15 cellular contexts compared by ENCODE assay signal in genomic region chr5:9712506-9713285, GRCh38.
A peak's percentile ranks its signal among the peaks of the same experiment; 100 is the strongest.
DNase-seq lines count a peak whose midpoint lies in the region; ATAC-seq and TF ChIP-seq lines count a peak whose summit lies in the region.
"Had no signal": no experiment of that assay in that cellular context is flagged by ENCODE, and none has a peak within 500 bp of the region (broad histone marks: within the 10 kb centered on the region; RNA-seq: fewer than 3 reads in every experiment).

No MANE protein-coding gene starts in this region.

- H3K23ac ChIP-seq in IMR-90 (ENCODE audit: low read depth, low read length) = peak overlapping the region; percentile 85; the same call in 1 of the 2 replicates

- no CpG with 5 or more reads among the region's 12 CpGs for WGBS in IMR-90 (ENCODE audit: extremely low coverage in 2 of 2, insufficient read length in 1 of 2), 2 experiments
- 69% methylated on average over 12 of the region's 12 CpGs for WGBS in right cardiac atrium

- BruUV-seq in IMR-90 (replicated peaks; lab: Mats Ljungman, UMichigan) = no TSS peak

- H3K79me1 ChIP-seq in IMR-90 (ENCODE audit: low read depth in 1 of 2, low read length in 2 of 2) = peaks cover 0 to 13% of the 10 kb centered on the region in 2 experiments; a peak in 2 of 4 replicates

- no peak overlapping the region for H3K9ac ChIP-seq in IMR-90 (ENCODE audit: low read depth, low read length)

- peak overlapping the region; percentile 99 for H2AK5ac ChIP-seq in IMR-90 (ENCODE audit: low read depth, low read length)

- peaks cover 16% of the 10 kb centered on the region for H3K9me1 ChIP-seq in IMR-90 (ENCODE audit: insufficient read depth, low read length)

- H3K4me1 ChIP-seq in IMR-90 (ENCODE audit: control insufficient read depth, insufficient read depth, low read length) = peaks cover 26% of the 10 kb centered on the region
- no peaks in the 10 kb centered on the region for H3K4me1 ChIP-seq in right cardiac atrium (ENCODE audit: control insufficient read depth, insufficient read depth, low read length)
- H3K4me1 ChIP-seq: SJCRH30 had no signal

- H4K20me1 ChIP-seq in IMR-90 (ENCODE audit: insufficient read depth, low read length) = no peaks in the 10 kb centered on the region

- H4K91ac ChIP-seq in IMR-90 (ENCODE audit: insufficient read depth, low read depth, low read length) = peak overlapping the region; percentile 96

- H3K9me3 ChIP-seq in IMR-90 (ENCODE audit: control insufficient read depth, insufficient read depth, low read length) = no peaks in the 10 kb centered on the region
- peaks cover 10% of the 10 kb centered on the region for H3K9me3 ChIP-seq in right cardiac atrium (ENCODE audit: control insufficient read depth, low read length)
- H3K9me3 ChIP-seq: SJCRH30 had no signal

- H3K4me3 ChIP-seq in IMR-90 (ENCODE audit: insufficient read depth, low read depth, low read length) (no peak overlapping the region), astrocyte of the spinal cord (ENCODE audit: low read depth, low read length) (no peak overlapping the region), right cardiac atrium (ENCODE audit: low read length) (no peak overlapping the region)
- H3K4me3 ChIP-seq: SJCRH30 had no signal

- peak overlapping the region; percentile 92 for H3K18ac ChIP-seq in IMR-90 (ENCODE audit: low read depth, low read length)

- TF ChIP-seq RAD21 in IMR-90 (IDR thresholded peaks at IDR 0.05; ENCODE audit: low read length) = peak; percentile 40

- peak overlapping the region; percentile 98 for H3K4ac ChIP-seq in IMR-90 (ENCODE audit: low read depth, low read length)

- H3K56ac ChIP-seq in IMR-90 (ENCODE audit: extremely low read depth, insufficient read depth, low read length) = peak overlapping the region; percentile 91

- DNase-seq in Ammon's horn (ENCODE audit: low spot score) (peak; percentile 18), IMR-90 (peak; percentile 98), astrocyte of the spinal cord (ENCODE audit: low read depth, low spot score) (peak; percentile 62), islet precursor cell (peak; percentile 63), right cardiac atrium (no peak), HUDEP-2 (lab: John Stamatoyannopoulos, UW; ENCODE audit: unreplicated experiment in 76 of 76) (no peak)
- no peak for DNase-seq in activated CD8-positive, alpha-beta memory T cell treated with anti-CD3 and anti-CD28 coated beads, Interleukin-2, amount 50 U/mL, for 4 hours
- DNase-seq: CD4-positive, alpha-beta memory T cell; effector memory CD8-positive, alpha-beta T cell; NCI-H1092 treated with DMSO at 0.1 percent for 48 hours; NCI-H524; SJCRH30; stimulated activated naive CD8-positive, alpha-beta T cell treated with anti-CD3 and anti-CD28 coated beads, Interleukin-15, amount 100 ng/mL, for 72 hours had no signal

- no peaks in the 10 kb centered on the region for H3K27me3 ChIP-seq in IMR-90 (ENCODE audit: control insufficient read depth, insufficient read depth, low read length)
- H3K27me3 ChIP-seq in right cardiac atrium (ENCODE audit: control insufficient read depth, insufficient read depth) = no peaks in the 10 kb centered on the region
- H3K27me3 ChIP-seq: SJCRH30 had no signal

- H4K8ac ChIP-seq in IMR-90 (ENCODE audit: low read depth in 2 of 2, low read length in 2 of 2) = peak overlapping the region; percentile 63 to 92

- H2BK20ac ChIP-seq in IMR-90 (ENCODE audit: low read depth, low read length) = peak overlapping the region; percentile 99

- H2BK5ac ChIP-seq in IMR-90 (ENCODE audit: low read depth, low read length, poor library complexity, severe bottlenecking) = peak overlapping the region; percentile 98

- POLR2A ChIA-PET in IMR-90 (lab: Charles Lee; ENCODE audit: unreplicated experiment) = interaction anchor here (0.7 kb wide), 1 partner anchor 14 kb away, joined by 3 read pairs; no protein-coding TSS in a partner anchor

- H3K4me2 ChIP-seq in IMR-90 (ENCODE audit: low read depth, low read length) = peak overlapping the region; percentile 62

- H2BK15ac ChIP-seq in IMR-90 (ENCODE audit: low read depth, low read length) = peak overlapping the region; percentile 87; the same call in 2 of the 3 replicates

- peak overlapping the region; percentile 77 for H2AFZ ChIP-seq in IMR-90 (replicated peaks; ENCODE audit: low read length, poor library complexity)

- in situ Hi-C loops in IMR-90 (cut with MboI; ENCODE audit: low sequenced_read_pairs) = no loop called here
- in situ Hi-C loops in astrocyte of the spinal cord (cut with HindIII; ENCODE audit: low sequenced_read_pairs) = no loop called here

- intact Hi-C loops in IMR-90 (cut with micrococcal nuclease) (no loop called here), right cardiac atrium (cut with DNase I) (no loop called here)

- H3K27ac ChIP-seq in IMR-90 (ENCODE audit: insufficient read depth, low read length) (peak overlapping the region; percentile 91), right cardiac atrium (ENCODE audit: low read length) (no peak overlapping the region)
- H3K27ac ChIP-seq: HL-60, SJCRH30 had no signal

- H4K5ac ChIP-seq in IMR-90 (ENCODE audit: low read depth, low read length) = peak overlapping the region; percentile 83

- dilution Hi-C loops in IMR-90 (cut with HindIII; ENCODE audit: low sequenced_read_pairs, unreplicated experiment) = no loop called here

- no peaks in the 10 kb centered on the region for H3K36me3 ChIP-seq in IMR-90 (ENCODE audit: control insufficient read depth, insufficient read depth, low read length)
- H3K36me3 ChIP-seq: SJCRH30 had no signal

- no peak for TF ChIP-seq CTCF in IMR-90 (conservative IDR thresholded peaks at IDR 0.05; ENCODE audit: low read depth, low read length)
- no peak for TF ChIP-seq CTCF in astrocyte of the spinal cord (IDR thresholded peaks at IDR 0.05; ENCODE audit: low read depth, low read length)

- H2BK120ac ChIP-seq in IMR-90 (ENCODE audit: low read depth, low read length) = peak overlapping the region; percentile 99

- no peak for TF ChIP-seq POLR2A in IMR-90 (IDR thresholded peaks at IDR 0.05; ENCODE audit: low read depth, low read length)

- CTCF ChIA-PET in IMR-90 (lab: Yijun Ruan, JAX) = no interaction called here

- H3K14ac ChIP-seq in IMR-90 (replicated peaks; ENCODE audit: low read depth, low read length) = peak overlapping the region; percentile 93

- ATAC-seq in IMR-90 (ENCODE audit: low read depth) (peak; percentile 64), right cardiac atrium (no peak), HG03025 (IDR thresholded peaks at IDR 0.05; ENCODE audit: low FRiP score, unreplicated experiment) (no peak)
- ATAC-seq: effector memory CD8-positive, alpha-beta T cell; stimulated activated naive CD8-positive, alpha-beta T cell treated with anti-CD3 and anti-CD28 coated beads, Interleukin-15, amount 100 ng/mL, for 72 hours had no signal

- H2AK9ac ChIP-seq in IMR-90 (replicated peaks; ENCODE audit: low read depth, low read length, poor library complexity) = peak overlapping the region; percentile 75

TF ChIP-seq in IMR-90, 13 proteins besides CTCF, POLR2A, EP300 and RAD21:
- peak; percentile 100 for TF ChIP-seq BHLHE40 (IDR thresholded peaks at IDR 0.05; ENCODE audit: low read depth, low read length)
- peak; percentile 37; the same call in 1 of the 2 replicates for TF ChIP-seq CEBPB (IDR thresholded peaks at IDR 0.05; ENCODE audit: low read depth, low read length)
- TF ChIP-seq SMC3 (IDR thresholded peaks at IDR 0.05; ENCODE audit: low read depth, low read length) = peak; percentile 33
- TF ChIP-seq MAFK (IDR thresholded peaks at IDR 0.05; ENCODE audit: low read depth, low read length) = no peak
- TF ChIP-seq CHD1 (IDR thresholded peaks at IDR 0.05; ENCODE audit: low read depth, low read length) = no peak
- TF ChIP-seq RFX5 (IDR thresholded peaks at IDR 0.05; ENCODE audit: low read depth, low read length) = no peak
- TF ChIP-seq, protein P1, sequence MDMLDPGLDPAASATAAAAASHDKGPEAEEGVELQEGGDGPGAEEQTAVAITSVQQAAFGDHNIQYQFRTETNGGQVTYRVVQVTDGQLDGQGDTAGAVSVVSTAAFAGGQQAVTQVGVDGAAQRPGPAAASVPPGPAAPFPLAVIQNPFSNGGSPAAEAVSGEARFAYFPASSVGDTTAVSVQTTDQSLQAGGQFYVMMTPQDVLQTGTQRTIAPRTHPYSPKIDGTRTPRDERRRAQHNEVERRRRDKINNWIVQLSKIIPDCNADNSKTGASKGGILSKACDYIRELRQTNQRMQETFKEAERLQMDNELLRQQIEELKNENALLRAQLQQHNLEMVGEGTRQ (IDR thresholded peaks at IDR 0.05; ENCODE audit: low read depth, low read length) = peak; percentile 64
- no peak for TF ChIP-seq ELK1 (IDR thresholded peaks at IDR 0.05; ENCODE audit: borderline replicate concordance, low read depth, low read length)
- TF ChIP-seq FOS (IDR thresholded peaks at IDR 0.05; ENCODE audit: low read depth, low read length) = peak; percentile 91
- TF ChIP-seq MAZ (IDR thresholded peaks at IDR 0.05; ENCODE audit: borderline replicate concordance, low read depth, low read length) = 0 out of 2 replicates have a peak, but pooled peaks have one; percentile 13
- peak; percentile 56 for TF ChIP-seq RCOR1 (IDR thresholded peaks at IDR 0.05; ENCODE audit: insufficient replicate concordance, low read length)
- TF ChIP-seq MXI1 (IDR thresholded peaks at IDR 0.05; ENCODE audit: borderline replicate concordance, low read depth, low read length) = peak; percentile 83
- TF ChIP-seq NFE2L2 (IDR thresholded peaks at IDR 0.05; ENCODE audit: low read depth, low read length) = peak; percentile 9; the same call in 1 of the 2 replicates

Comparison
In these comparisons a context has a peak if more than half of its experiments do, and no peak if none do; other contexts are left out.
1. DNase-seq: peak in Ammon's horn (single experiment), IMR-90 (single experiment), astrocyte of the spinal cord (single experiment) and islet precursor cell (single experiment); none in right cardiac atrium (0 of 3), HUDEP-2 (0 of 76) and activated CD8-positive, alpha-beta memory T cell treated with anti-CD3 and anti-CD28 coated beads, Interleukin-2, amount 50 U/mL, for 4 hours (single experiment).